Comparison of ENCODE assay signal across 27 cellular contexts in genomic region chr12:27183342-27183741, GRCh38.
"Had no signal": no experiment of that assay in that cellular context is flagged by ENCODE, and none has a peak within 500 bp of the region (broad histone marks: within the 10 kb centered on the region; RNA-seq: fewer than 3 reads in every experiment).

No MANE protein-coding gene starts in this region.

- H3K36me3 ChIP-seq: adrenal gland, brain microvascular endothelial cell, MG63, SJCRH30 had no signal

- ATAC-seq: activated naive CD4-positive, alpha-beta T cell treated with anti-CD3 and anti-CD28 coated beads, Interleukin-2, amount 50 U/mL, for 72 hours; activated T-cell treated with anti-CD3 and anti-CD28 coated beads, Interleukin-2, amount 50 U/mL, for 4 hours; Panc1 had no signal

- H3K27ac Mint-ChIP-seq: activated CD4-positive, alpha-beta memory T cell treated with anti-CD3 and anti-CD28 coated beads for 36 hours; activated naive CD4-positive, alpha-beta T cell treated with anti-CD3 and anti-CD28 coated beads for 36 hours; activated naive CD4-positive, alpha-beta T cell treated with anti-CD3 and anti-CD28 coated beads, Interleukin-2, amount 50 U/mL, for 72 hours; activated T-helper 1 cell treated with anti-CD3 and anti-CD28 coated beads, Interleukin-12 subunit alpha, Interleukin-12 subunit beta, Interleukin-2, Interleukin-4 antibody, amounts not matched to agents 30 ng/mL and 10 ng/mL and 1 ng/mL, durations not matched to agents 14 hours and 24 hours and 36 hours had no signal

- H3K4me3 ChIP-seq: adrenal gland, MG63, SJCRH30, SK-N-MC had no signal

- H3K27ac ChIP-seq: adrenal gland, brain microvascular endothelial cell, SJCRH30, SK-N-MC had no signal

- H3K9me3 Mint-ChIP-seq: activated CD4-positive, alpha-beta memory T cell treated with anti-CD3 and anti-CD28 coated beads for 36 hours; activated naive CD4-positive, alpha-beta T cell treated with anti-CD3 and anti-CD28 coated beads for 36 hours; activated naive CD4-positive, alpha-beta T cell treated with anti-CD3 and anti-CD28 coated beads, Interleukin-2, amount 50 U/mL, for 72 hours; activated T-cell treated with anti-CD3 and anti-CD28 coated beads, Interleukin-2, amount 50 U/mL, for 4 hours; activated T-helper 1 cell treated with anti-CD3 and anti-CD28 coated beads, Interleukin-12 subunit alpha, Interleukin-12 subunit beta, Interleukin-2, Interleukin-4 antibody, amounts not matched to agents 30 ng/mL and 10 ng/mL and 1 ng/mL, durations not matched to agents 14 hours and 24 hours and 36 hours had no signal

- H3K27me3 Mint-ChIP-seq: activated CD4-positive, alpha-beta memory T cell treated with anti-CD3 and anti-CD28 coated beads for 36 hours had no signal

- H3K4me3 Mint-ChIP-seq: activated CD4-positive, alpha-beta memory T cell treated with anti-CD3 and anti-CD28 coated beads for 36 hours; activated naive CD4-positive, alpha-beta T cell treated with anti-CD3 and anti-CD28 coated beads for 36 hours; activated T-cell treated with anti-CD3 and anti-CD28 coated beads, Interleukin-2, amount 50 U/mL, for 4 hours; activated T-helper 1 cell treated with anti-CD3 and anti-CD28 coated beads, Interleukin-12 subunit alpha, Interleukin-12 subunit beta, Interleukin-2, Interleukin-4 antibody, amounts not matched to agents 30 ng/mL and 10 ng/mL and 1 ng/mL, durations not matched to agents 14 hours and 24 hours and 36 hours had no signal

- DNase-seq: activated CD4-positive, alpha-beta memory T cell treated with anti-CD3 and anti-CD28 coated beads for 36 hours; activated CD4-positive, alpha-beta T cell treated with anti-CD3 and anti-CD28 coated beads, Interleukin-2, amount 50 U/mL, for 1 hour; activated CD8-positive, alpha-beta memory T cell treated with anti-CD3 and anti-CD28 coated beads, Interleukin-2, amount 50 U/mL, for 4 hours; activated gamma-delta T cell treated with Interleukin-2 at 50 U/mL for 16 hours; activated naive CD4-positive, alpha-beta T cell treated with anti-CD3 and anti-CD28 coated beads for 36 hours; activated T-cell treated with anti-CD3 and anti-CD28 coated beads for 4 hours; activated T-cell treated with anti-CD3 and anti-CD28 coated beads, Interleukin-2, amount 50 U/mL, for 4 hours; adrenal gland; anterior cingulate cortex; brain microvascular endothelial cell; central memory CD4-positive, alpha-beta T cell; Kasumi-1; MG63; NCI-H1048; NCI-H1105 treated with DMSO at 0.1 percent for 48 hours; NCI-H1436; NCI-H1694 treated with DMSO at 0.1 percent for 48 hours; NCI-H2029; NCI-H345; NCI-H524 treated with DMSO at 0.1 percent for 48 hours; SHP77; SJCRH30; T1000 had no signal

- H3K9me3 ChIP-seq: adrenal gland, MG63, SJCRH30 had no signal

- H3K27me3 ChIP-seq: adrenal gland, brain microvascular endothelial cell, MG63, SJCRH30 had no signal

- H3K36me3 Mint-ChIP-seq: activated CD4-positive, alpha-beta memory T cell treated with anti-CD3 and anti-CD28 coated beads for 36 hours; activated naive CD4-positive, alpha-beta T cell treated with anti-CD3 and anti-CD28 coated beads, Interleukin-2, amount 50 U/mL, for 72 hours had no signal
